In genomic region chr10:86782691-86783418, GRCh38 we compare ENCODE assay signal across 18 cellular contexts. TPM values are rescaled to one million over a fixed set of nuclear protein-coding genes. Genes with fewer than 3 reads are reported as not detected.
DNase-seq lines count a peak whose midpoint lies in the region; ATAC-seq, FAIRE-seq and TF ChIP-seq lines count a peak whose summit lies in the region.
"Had no signal": no experiment of that assay in that cellular context is flagged by ENCODE, and none has a peak within 500 bp of the region (broad histone marks: within the 10 kb centered on the region; RNA-seq: fewer than 3 reads in every experiment).

No MANE protein-coding gene starts in this region.

- peak overlapping the region in 1 of 2 donors; percentile 33 for H3K27ac ChIP-seq in testis
- H3K27ac ChIP-seq: parathyroid adenoma, Peyer's patch, suprapubic skin had no signal

- H3K4me3 Mint-ChIP-seq in type B pancreatic cell: no peak overlapping the region
- H3K4me3 Mint-ChIP-seq: activated naive CD8-positive, alpha-beta T cell treated with anti-CD3 and anti-CD28 coated beads, Interleukin-2, amount 10 ng/mL, durations not matched to agents 7 days and 5 days had no signal

- TF ChIP-seq POLR2A in GM12891 (IDR thresholded peaks at IDR 0.05; ENCODE audit: low read depth, low read length): no peak
- TF ChIP-seq POLR2A in testis (IDR thresholded peaks at IDR 0.05): no peak

- H3K9me3 Mint-ChIP-seq in type B pancreatic cell: peaks cover 18% of the 10 kb centered on the region

- H3K27me3 ChIP-seq in testis: no peaks in the 10 kb centered on the region
- H3K27me3 ChIP-seq: Peyer's patch, suprapubic skin had no signal

- peaks cover 14% of the 10 kb centered on the region for H3K4me1 Mint-ChIP-seq in type B pancreatic cell (ENCODE audit: unreplicated experiment)

- TF ChIP-seq CTCF in fibroblast of the aortic adventitia (IDR thresholded peaks at IDR 0.05; ENCODE audit: insufficient read depth, low read length) (no peak), testis (IDR thresholded peaks at IDR 0.05) (no peak), type B pancreatic cell (conservative IDR thresholded peaks at IDR 0.05) (no peak)

- H3K4me3 ChIP-seq in fibroblast of the aortic adventitia (ENCODE audit: low read depth, low read length): no peak overlapping the region
- H3K4me3 ChIP-seq in testis: no peak overlapping the region
- H3K4me3 ChIP-seq: heart right ventricle, Peyer's patch, suprapubic skin had no signal

- H3K36me3 Mint-ChIP-seq in type B pancreatic cell: peaks cover 34% of the 10 kb centered on the region

- DNase-seq in GM12891 (ENCODE audit: insufficient read length, low spot score) (no peak), fibroblast of the aortic adventitia (ENCODE audit: low read depth) (peak; percentile 52), testis (no peak), kidney glomerular epithelial cell (lab: John Stamatoyannopoulos, UW) (no peak), type B pancreatic cell (ENCODE audit: extremely low spot score, unreplicated experiment) (no peak)
- DNase-seq: activated CD8-positive, alpha-beta memory T cell treated with anti-CD3 and anti-CD28 coated beads for 24 hours; activated naive CD8-positive, alpha-beta T cell treated with anti-CD3 and anti-CD28 coated beads, Interleukin-2, amount 10 ng/mL, durations not matched to agents 7 days and 5 days; DND-41; heart right ventricle; Kasumi-1; mammary epithelial cell; Peyer's patch; T-helper 9 cell had no signal

- no peaks in the 10 kb centered on the region for H3K36me3 ChIP-seq in testis (ENCODE audit: low read depth, missing control alignments)
- H3K36me3 ChIP-seq: heart right ventricle, Peyer's patch, suprapubic skin had no signal

- WGBS in testis, 2 donors: 63 to 67% methylated on average over 1 of the region's 1 CpG

- FAIRE-seq in GM12891 (lab: Jason Lieb, UNC): peak; percentile 77

- peaks cover 39% of the 10 kb centered on the region for H3K4me1 ChIP-seq in testis
- H3K4me1 ChIP-seq: parathyroid adenoma had no signal

- H3K9me3 ChIP-seq in testis: no peaks in the 10 kb centered on the region
- H3K9me3 ChIP-seq: Peyer's patch, suprapubic skin had no signal

- intact Hi-C loops in testis (cut with DNase I; ENCODE audit: low total_unique reads): no loop called here

- ATAC-seq in GM19455 (IDR thresholded peaks at IDR 0.05; ENCODE audit: unreplicated experiment): peak; percentile 74
- ATAC-seq in HG03045 (IDR thresholded peaks at IDR 0.05; ENCODE audit: unreplicated experiment): peak; percentile 79
- ATAC-seq in HG02678 (IDR thresholded peaks at IDR 0.05; ENCODE audit: unreplicated experiment): no peak

- H3K27me3 Mint-ChIP-seq in type B pancreatic cell: no peaks in the 10 kb centered on the region

- no peak overlapping the region for H3K27ac Mint-ChIP-seq in type B pancreatic cell
- H3K27ac Mint-ChIP-seq: activated naive CD8-positive, alpha-beta T cell treated with anti-CD3 and anti-CD28 coated beads, Interleukin-2, amount 10 ng/mL, durations not matched to agents 7 days and 5 days had no signal

TF ChIP-seq in GM12891, 5 proteins besides CTCF, POLR2A, EP300 and RAD21:
- TF ChIP-seq PAX5 (IDR thresholded peaks at IDR 0.05; ENCODE audit: insufficient read depth, low read length, severe bottlenecking) (no peak), SPI1 (IDR thresholded peaks at IDR 0.05; ENCODE audit: low read depth, low read length) (no peak), POLR2AphosphoS5 (IDR thresholded peaks at IDR 0.05; ENCODE audit: low read depth, low read length) (no peak), TAF1 (IDR thresholded peaks at IDR 0.05; ENCODE audit: low read depth, low read length) (no peak), POU2F2 (IDR thresholded peaks at IDR 0.05; ENCODE audit: low read depth, low read length) (no peak)

RNA-seq across cellular contexts. Expression of gene BMPR1A, which starts 26.4 kb away (rescaled TPM):
- 10.4 TPM for polyA plus RNA-seq in GM12891 (2012; ENCODE audit: low read depth, missing spikeins)
- total RNA-seq in fibroblast of the aortic adventitia (ENCODE audit: low replicate concordance) (57.8 and 74.7 TPM in 2 replicates), testis (10 to 100 TPM; 42.6 to 51.1 TPM), type B pancreatic cell (ENCODE audit: low replicate concordance) (63.3 and 84.7 TPM in 2 replicates)
- polyA plus RNA-seq in testis (ENCODE audit: insufficient read depth, low read depth, low replicate concordance): 19.5 TPM
